Comparison of ENCODE assay signal across 13 cellular contexts in genomic region chr5:17157916-17158529, GRCh38. TPM values are rescaled to one million over a fixed set of nuclear protein-coding genes. Genes with fewer than 3 reads are reported as not detected.
DNase-seq lines count a peak whose midpoint lies in the region; ATAC-seq and TF ChIP-seq lines count a peak whose summit lies in the region.
"Had no signal": no experiment of that assay in that cellular context is flagged by ENCODE, and none has a peak within 500 bp of the region (broad histone marks: within the 10 kb centered on the region; RNA-seq: fewer than 3 reads in every experiment).

No MANE protein-coding gene starts in this region.

- WGBS in suprapubic skin = 84% methylated on average over 7 of the region's 7 CpGs

- POLR2A ChIA-PET in OCI-LY7 (lab: Charles Lee) = interaction anchor here (0.6 kb wide), 1 partner anchor 9 kb away, joined by 3 read pairs; no protein-coding TSS in a partner anchor

- H3K9me3 ChIP-seq in upper lobe of right lung = no peaks in the 10 kb centered on the region
- H3K9me3 ChIP-seq in suprapubic skin = no peaks in the 10 kb centered on the region
- H3K9me3 ChIP-seq in OCI-LY7 (ENCODE audit: low read length) = no peaks in the 10 kb centered on the region

- BruUV-seq in OCI-LY7 (replicated peaks; lab: Mats Ljungman, UMichigan) = no TSS peak

- TF ChIP-seq CTCF in HL-60 (IDR thresholded peaks at IDR 0.05; ENCODE audit: insufficient read depth, low read length) = no peak
- TF ChIP-seq CTCF in upper lobe of right lung (IDR thresholded peaks at IDR 0.05) = no peak
- no peak for TF ChIP-seq CTCF in suprapubic skin (IDR thresholded peaks at IDR 0.05)
- TF ChIP-seq CTCF in OCI-LY7 (conservative IDR thresholded peaks at IDR 0.05; ENCODE audit: low read length) = no peak

- H3K9me2 ChIP-seq in OCI-LY7 (ENCODE audit: insufficient read depth, low read length) = no peaks in the 10 kb centered on the region

- H3K27me3 ChIP-seq in HL-60 (ENCODE audit: insufficient read depth, poor library complexity, severe bottlenecking) (no peaks in the 10 kb centered on the region), upper lobe of right lung (no peaks in the 10 kb centered on the region), suprapubic skin (no peaks in the 10 kb centered on the region)
- H3K27me3 ChIP-seq: spleen had no signal

- TF ChIP-seq EP300 in suprapubic skin (IDR thresholded peaks at IDR 0.05) = no peak

- intact Hi-C loops in upper lobe of right lung (cut with DNase I) (no loop called here), OCI-LY7 (cut with micrococcal nuclease; ENCODE audit: unreplicated experiment) (no loop called here)

- H3K27ac ChIP-seq in HL-60 (replicated peaks) (no peak overlapping the region), upper lobe of right lung (no peak overlapping the region), suprapubic skin (no peak overlapping the region), OCI-LY7 (ENCODE audit: low read depth, low read length, poor library complexity, severe bottlenecking) (no peak overlapping the region)
- H3K27ac ChIP-seq: spleen had no signal

- no peak overlapping the region for H3K4me2 ChIP-seq in OCI-LY7 (ENCODE audit: low read length)

- CTCF ChIA-PET in OCI-LY7 (lab: Charles Lee; ENCODE audit: unreplicated experiment) = no interaction called here

- no peak for TF ChIP-seq POLR2A in suprapubic skin (IDR thresholded peaks at IDR 0.05)

- H3K4me3 ChIP-seq in HL-60 (replicated peaks; ENCODE audit: insufficient read depth, low read length) (no peak overlapping the region), upper lobe of right lung (no peak overlapping the region), suprapubic skin (no peak overlapping the region), OCI-LY7 (ENCODE audit: low read depth, low read length, poor library complexity, severe bottlenecking) (no peak overlapping the region)
- H3K4me3 ChIP-seq: spleen had no signal

- DNase-seq in HL-60 (ENCODE audit: low read depth in 1 of 2, low spot score in 1 of 2) = peak; percentile 18 to 49
- peak; percentile 33 for DNase-seq in astrocyte of the hippocampus (ENCODE audit: low read depth, low spot score)
- DNase-seq in hepatic stellate cell (ENCODE audit: low spot score) = peak; percentile 75
- DNase-seq in upper lobe of right lung = no peak
- DNase-seq in suprapubic skin (ENCODE audit: low spot score in 2 of 2) = no peak
- no peak for DNase-seq in OCI-LY7 (ENCODE audit: low spot score)
- DNase-seq in DMS 273 (lab: John Stamatoyannopoulos, UW; ENCODE audit: unreplicated experiment) = no peak
- DNase-seq: activated naive CD4-positive, alpha-beta T cell treated with Interleukin-2 at 50 U/mL for 16 hours; naive thymus-derived CD4-positive, alpha-beta T cell; NCI-H1417; NCI-H82; spleen had no signal

- no peaks in the 10 kb centered on the region for H3K79me2 ChIP-seq in OCI-LY7 (ENCODE audit: insufficient read depth, low read depth, low read length)

- H3K4me1 ChIP-seq in upper lobe of right lung = no peaks in the 10 kb centered on the region
- no peaks in the 10 kb centered on the region for H3K4me1 ChIP-seq in suprapubic skin
- no peaks in the 10 kb centered on the region for H3K4me1 ChIP-seq in OCI-LY7 (ENCODE audit: insufficient read depth, low read length, poor library complexity, severe bottlenecking)
- H3K4me1 ChIP-seq: spleen had no signal

- no peaks in the 10 kb centered on the region for H4K20me1 ChIP-seq in OCI-LY7 (ENCODE audit: insufficient read depth, low read length)

- no peak overlapping the region for H2AFZ ChIP-seq in OCI-LY7 (ENCODE audit: low read length)

- peak; percentile 66 for ATAC-seq in upper lobe of right lung
- ATAC-seq: naive thymus-derived CD4-positive, alpha-beta T cell had no signal

- H3K36me3 ChIP-seq in upper lobe of right lung (no peaks in the 10 kb centered on the region), suprapubic skin (no peaks in the 10 kb centered on the region), OCI-LY7 (ENCODE audit: insufficient read depth, low read length) (no peaks in the 10 kb centered on the region)
- H3K36me3 ChIP-seq: spleen had no signal

RNA-seq across cellular contexts. Expression of gene BASP1, which starts 59.4 kb away (rescaled TPM):
- 31.1 TPM for total RNA-seq in upper lobe of right lung
- 10 to 100 TPM; 20.7 to 31.9 (median 26.2) TPM for total RNA-seq in suprapubic skin
- 62.1 and 64.8 TPM in 2 replicates for total RNA-seq in OCI-LY7 (2014; rRNA removed; shearing (Covaris generic))
- 23.4 and 28.1 TPM in 2 replicates for total RNA-seq in OCI-LY7 (2022)
- total RNA-seq: HT-29 had no signal

Comparison
In these comparisons a context has a peak if more than half of its experiments do, and no peak if none do; other contexts are left out.
1. DNase-seq: peak in HL-60 (2 of 2), astrocyte of the hippocampus (single experiment) and hepatic stellate cell (single experiment); none in upper lobe of right lung (single experiment), suprapubic skin (0 of 2), OCI-LY7 (single experiment) and DMS 273 (single experiment).